In the genomic region with DNA sequence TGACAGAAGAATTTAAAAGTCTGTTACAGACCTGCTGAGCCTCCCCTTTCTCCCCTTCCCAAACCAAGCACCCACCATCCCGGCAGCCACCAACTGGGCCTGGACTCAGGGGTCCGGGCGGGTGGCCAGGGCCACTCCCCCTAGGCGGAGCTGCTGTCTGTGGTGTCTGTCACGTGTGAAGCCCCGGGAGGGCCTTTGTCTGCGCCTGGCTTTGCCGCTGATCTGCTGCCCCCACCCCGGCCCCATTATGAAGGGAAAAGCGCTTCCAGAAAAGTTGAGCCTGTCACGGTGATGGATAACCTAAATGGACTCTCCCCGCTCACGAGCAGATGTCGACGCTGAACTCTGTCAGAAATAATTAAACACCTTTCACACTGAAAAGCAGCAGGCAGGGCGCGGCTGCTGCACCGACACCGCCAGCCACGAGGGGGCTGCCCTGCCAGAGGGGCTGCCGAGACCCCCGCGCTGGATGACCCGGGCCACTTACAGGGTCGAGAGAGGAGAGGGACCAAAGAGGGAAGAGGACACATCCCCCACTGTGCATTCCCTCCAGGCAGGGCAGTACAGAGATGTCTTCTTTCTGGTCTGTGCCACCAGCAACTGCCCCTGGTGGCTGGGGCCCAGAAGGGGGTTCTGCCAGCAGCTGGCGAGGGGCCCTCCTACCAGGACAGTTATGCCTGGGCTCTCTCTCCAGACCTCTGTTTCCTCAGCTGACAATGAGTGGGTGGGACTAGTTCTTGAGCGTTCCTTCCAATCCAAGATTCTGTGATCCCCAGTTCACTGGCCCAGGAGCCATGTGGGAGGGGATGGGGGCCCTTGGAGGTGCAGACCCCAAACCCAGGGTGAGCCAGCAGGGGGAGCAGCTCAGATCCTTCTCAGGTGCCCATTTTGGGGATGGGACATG, we compare ENCODE assay signal across 10 cellular contexts. TPM values are rescaled to one million over a fixed set of nuclear protein-coding genes. Genes with fewer than 3 reads are reported as not detected.
DNase-seq lines count a peak whose midpoint lies in the region; ATAC-seq, FAIRE-seq and TF ChIP-seq lines count a peak whose summit lies in the region.
"Had no signal": no experiment of that assay in that cellular context is flagged by ENCODE, and none has a peak within 500 bp of the region (broad histone marks: within the 10 kb centered on the region; RNA-seq: fewer than 3 reads in every experiment).

No MANE protein-coding gene starts in this region.

- no peak overlapping the region for H2AFZ ChIP-seq in DND-41 (ENCODE audit: low read depth, low read length)

- H3K4me1 Mint-ChIP-seq in immature natural killer cell, result peaks cover 0 to 1% of the 10 kb centered on the region in 2 donors

- DNase-seq in DND-41, result peak; percentile 5
- DNase-seq in NCI-H1694 (lab: John Stamatoyannopoulos, UW), result peak; percentile 77
- no peak for DNase-seq in bronchial epithelial cell (ENCODE audit: low read depth)
- DNase-seq in activated effector memory CD4-positive, alpha-beta T cell treated with anti-CD3 and anti-CD28 coated beads, Interleukin-2, amount 50 U/mL, for 16 hours, result no peak
- DNase-seq in NK-92 treated with Interleukin-12 subunit alpha and Interleukin-12 subunit beta, amount 100 ng/mL, for 24 hours (lab: John Stamatoyannopoulos, UW), result no peak
- DNase-seq in SW480 (ENCODE audit: low spot score), result no peak
- DNase-seq in immature natural killer cell, result no peak

- H3K27ac ChIP-seq in DND-41 (ENCODE audit: low read length) (no peak overlapping the region), liver (ENCODE audit: low read depth in 1 of 2, low read length in 2 of 2) (no peak overlapping the region)
- H3K27ac ChIP-seq: HL-60 had no signal

- WGBS in liver, result 6% methylated on average over 27 of the region's 27 CpGs

- H3K4me3 ChIP-seq in DND-41 (ENCODE audit: low read depth in 1 of 2, low read length in 2 of 2) (no peak overlapping the region), bronchial epithelial cell (ENCODE audit: low read depth, low read length) (no peak overlapping the region), liver (ENCODE audit: low read depth in 1 of 3, low read length in 3 of 3) (no peak overlapping the region)

- H3K9me3 Mint-ChIP-seq in immature natural killer cell, result no peaks in the 10 kb centered on the region

- no peaks in the 10 kb centered on the region for H3K36me3 Mint-ChIP-seq in immature natural killer cell

- peaks cover 0 to 20% (median 5%) of the 10 kb centered on the region in 3 donors for H3K27me3 Mint-ChIP-seq in immature natural killer cell (ENCODE audit: low read depth in 3 of 3)

- H3K4me2 ChIP-seq in DND-41 (ENCODE audit: insufficient read depth, low read length), result no peak overlapping the region

- ATAC-seq in DND-41 (ENCODE audit: insufficient read depth, low read depth), result no peak; the same call in 2 of the 3 replicates

- H3K9ac ChIP-seq in DND-41 (ENCODE audit: low read depth, low read length) (no peak overlapping the region), liver (ENCODE audit: low read depth in 1 of 2, low read length in 2 of 2) (no peak overlapping the region)

- H3K4me3 Mint-ChIP-seq in immature natural killer cell, result peak overlapping the region in 1 of 5 donors; percentile 46

- H3K79me2 ChIP-seq in DND-41 (ENCODE audit: insufficient read depth, low read length), result no peaks in the 10 kb centered on the region

- no peak for FAIRE-seq in bronchial epithelial cell (lab: Jason Lieb, UNC)

- TF ChIP-seq CTCF in DND-41 (IDR thresholded peaks at IDR 0.05; ENCODE audit: borderline replicate concordance, extremely low read depth, low read length, poor library complexity, severe bottlenecking) (peak; percentile 35), bronchial epithelial cell (IDR thresholded peaks at IDR 0.05; ENCODE audit: insufficient read depth, low read length, severe bottlenecking) (peak; percentile 25), liver (IDR thresholded peaks at IDR 0.05; ENCODE audit: low read depth, low read length, missing input control) (peak; percentile 4)

- H3K27ac Mint-ChIP-seq in immature natural killer cell, result no peak overlapping the region

- H3K36me3 ChIP-seq in DND-41 (ENCODE audit: insufficient read depth, low read length), result no peaks in the 10 kb centered on the region
- no peaks in the 10 kb centered on the region for H3K36me3 ChIP-seq in bronchial epithelial cell (ENCODE audit: control insufficient read depth, insufficient read depth, low read length)
- H3K36me3 ChIP-seq in liver (ENCODE audit: control insufficient read depth in 4 of 4, insufficient read depth in 3 of 4, low read depth in 1 of 4, low read length in 3 of 4), result no peaks in the 10 kb centered on the region

- H3K9me3 ChIP-seq in DND-41 (ENCODE audit: insufficient read depth, low read length, severe bottlenecking) (no peaks in the 10 kb centered on the region), liver (ENCODE audit: control insufficient read depth in 4 of 4, low read length in 3 of 4) (no peaks in the 10 kb centered on the region)

- H4K20me1 ChIP-seq in DND-41 (ENCODE audit: insufficient read depth, low read length), result peaks cover 5% of the 10 kb centered on the region

- no peaks in the 10 kb centered on the region for H3K4me1 ChIP-seq in DND-41 (ENCODE audit: insufficient read depth, low read length)
- H3K4me1 ChIP-seq in liver (ENCODE audit: control insufficient read depth in 4 of 4, insufficient read depth in 4 of 4, low read length in 3 of 4), result peaks cover 0 to 5% (median 0%) of the 10 kb centered on the region in 4 donors

- H3K27me3 ChIP-seq in DND-41 (ENCODE audit: insufficient read depth, low read length, poor library complexity) (no peaks in the 10 kb centered on the region), bronchial epithelial cell (ENCODE audit: control insufficient read depth, insufficient read depth, low read length) (peaks cover 17% of the 10 kb centered on the region), liver (ENCODE audit: control insufficient read depth in 4 of 4, insufficient read depth in 4 of 4, low read length in 3 of 4) (peaks cover 0 to 2% (median 0%) of the 10 kb centered on the region in 4 donors)

- no peak for TF ChIP-seq RAD21 in liver (IDR thresholded peaks at IDR 0.05)

TF ChIP-seq in liver, 16 proteins besides CTCF, POLR2A, EP300 and RAD21:
- TF ChIP-seq, protein P1, sequence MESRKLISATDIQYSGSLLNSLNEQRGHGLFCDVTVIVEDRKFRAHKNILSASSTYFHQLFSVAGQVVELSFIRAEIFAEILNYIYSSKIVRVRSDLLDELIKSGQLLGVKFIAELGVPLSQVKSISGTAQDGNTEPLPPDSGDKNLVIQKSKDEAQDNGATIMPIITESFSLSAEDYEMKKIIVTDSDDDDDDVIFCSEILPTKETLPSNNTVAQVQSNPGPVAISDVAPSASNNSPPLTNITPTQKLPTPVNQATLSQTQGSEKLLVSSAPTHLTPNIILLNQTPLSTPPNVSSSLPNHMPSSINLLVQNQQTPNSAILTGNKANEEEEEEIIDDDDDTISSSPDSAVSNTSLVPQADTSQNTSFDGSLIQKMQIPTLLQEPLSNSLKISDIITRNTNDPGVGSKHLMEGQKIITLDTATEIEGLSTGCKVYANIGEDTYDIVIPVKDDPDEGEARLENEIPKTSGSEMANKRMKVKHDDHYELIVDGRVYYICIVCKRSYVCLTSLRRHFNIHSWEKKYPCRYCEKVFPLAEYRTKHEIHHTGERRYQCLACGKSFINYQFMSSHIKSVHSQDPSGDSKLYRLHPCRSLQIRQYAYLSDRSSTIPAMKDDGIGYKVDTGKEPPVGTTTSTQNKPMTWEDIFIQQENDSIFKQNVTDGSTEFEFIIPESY (IDR thresholded peaks at IDR 0.05), result no peak
- TF ChIP-seq YY1 (IDR thresholded peaks at IDR 0.05) (no peak), FOXA1 (IDR thresholded peaks at IDR 0.05) (no peak), NR2F2 (IDR thresholded peaks at IDR 0.05) (no peak), HNF4G (IDR thresholded peaks at IDR 0.05) (no peak), GABPA (IDR thresholded peaks at IDR 0.05 in 1 of 2, conservative IDR thresholded peaks at IDR 0.05 in 1 of 2) (no peak), TAF1 (conservative IDR thresholded peaks at IDR 0.05) (no peak)
- TF ChIP-seq, protein P2, sequence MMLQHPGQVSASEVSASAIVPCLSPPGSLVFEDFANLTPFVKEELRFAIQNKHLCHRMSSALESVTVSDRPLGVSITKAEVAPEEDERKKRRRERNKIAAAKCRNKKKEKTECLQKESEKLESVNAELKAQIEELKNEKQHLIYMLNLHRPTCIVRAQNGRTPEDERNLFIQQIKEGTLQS (IDR thresholded peaks at IDR 0.05), result no peak

RNA-seq across cellular contexts. Expression of a gene that starts 36.0 kb away (rescaled TPM):
- total RNA-seq in bronchial epithelial cell (not detected in 2 replicates), liver (not detected)
- polyA plus RNA-seq in liver (not detected), immature natural killer cell (not detected)
- total RNA-seq: urinary bladder had no signal
- polyA plus RNA-seq: urinary bladder had no signal

Comparison
In these comparisons a context has a peak if more than half of its experiments do, and no peak if none do; other contexts are left out.
1. DNase-seq: peak in DND-41 (single experiment) and NCI-H1694 (single experiment); none in bronchial epithelial cell (single experiment), activated effector memory CD4-positive, alpha-beta T cell treated with anti-CD3 and anti-CD28 coated beads, Interleukin-2, amount 50 U/mL, for 16 hours (single experiment), NK-92 treated with Interleukin-12 subunit alpha and Interleukin-12 subunit beta, amount 100 ng/mL, for 24 hours (single experiment), SW480 (single experiment) and immature natural killer cell (0 of 3).
2. Peak in every context shown above with its lines, with median percentiles within 50 percentile points of each other: CTCF ChIP-seq.